2 cellular contexts compared by ENCODE assay signal in the genomic region with DNA sequence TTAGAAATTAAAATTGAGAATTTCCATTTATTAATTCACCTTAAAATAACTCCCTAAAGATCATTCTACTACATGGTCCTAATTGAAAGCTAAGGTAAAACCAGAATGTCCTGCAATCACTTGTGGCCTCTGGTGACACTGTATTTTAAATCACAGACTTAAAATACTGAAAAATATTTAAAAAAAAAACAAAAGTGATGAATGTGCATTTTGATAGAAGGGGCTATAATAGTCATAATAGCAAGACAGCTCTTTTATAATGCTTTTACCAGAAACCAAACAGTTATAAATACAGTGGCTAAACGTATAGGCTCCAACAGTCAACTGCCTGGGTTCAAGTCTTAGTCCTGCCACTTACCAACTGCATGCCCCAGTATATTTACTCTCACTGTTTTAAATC.
TF ChIP-seq lines count a peak whose summit lies in the region.

No MANE protein-coding gene starts in this region.

TF ChIP-seq in HepG2, 621 proteins besides CTCF, POLR2A, EP300 and RAD21:
- TF ChIP-seq ZNF431 (CRISPR knock-in tag; IDR thresholded peaks at IDR 0.05; ENCODE audit: borderline replicate concordance, low read depth) = no peak
- TF ChIP-seq MAFK (conservative IDR thresholded peaks at IDR 0.05 in 1 of 2, IDR thresholded peaks at IDR 0.05 in 1 of 2; ENCODE audit: low read length in 2 of 2) = peak; percentile 72 to 74
- TF ChIP-seq MAFF (IDR thresholded peaks at IDR 0.05; ENCODE audit: low read depth, low read length) = peak; percentile 69; the same call in 1 of the 2 replicates

TF ChIP-seq in IMR-90, 13 proteins besides CTCF, POLR2A, EP300 and RAD21:
- no peak for TF ChIP-seq CHD1 (IDR thresholded peaks at IDR 0.05; ENCODE audit: low read depth, low read length)
- no peak for TF ChIP-seq SMC3 (IDR thresholded peaks at IDR 0.05; ENCODE audit: low read depth, low read length)
- peak; percentile 47 for TF ChIP-seq MAFK (IDR thresholded peaks at IDR 0.05; ENCODE audit: low read depth, low read length)
- TF ChIP-seq, protein P1, sequence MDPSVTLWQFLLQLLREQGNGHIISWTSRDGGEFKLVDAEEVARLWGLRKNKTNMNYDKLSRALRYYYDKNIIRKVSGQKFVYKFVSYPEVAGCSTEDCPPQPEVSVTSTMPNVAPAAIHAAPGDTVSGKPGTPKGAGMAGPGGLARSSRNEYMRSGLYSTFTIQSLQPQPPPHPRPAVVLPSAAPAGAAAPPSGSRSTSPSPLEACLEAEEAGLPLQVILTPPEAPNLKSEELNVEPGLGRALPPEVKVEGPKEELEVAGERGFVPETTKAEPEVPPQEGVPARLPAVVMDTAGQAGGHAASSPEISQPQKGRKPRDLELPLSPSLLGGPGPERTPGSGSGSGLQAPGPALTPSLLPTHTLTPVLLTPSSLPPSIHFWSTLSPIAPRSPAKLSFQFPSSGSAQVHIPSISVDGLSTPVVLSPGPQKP (IDR thresholded peaks at IDR 0.05; ENCODE audit: borderline replicate concordance, low read depth, low read length) = no peak
